17 cellular contexts compared by ENCODE assay signal in the genomic region with DNA sequence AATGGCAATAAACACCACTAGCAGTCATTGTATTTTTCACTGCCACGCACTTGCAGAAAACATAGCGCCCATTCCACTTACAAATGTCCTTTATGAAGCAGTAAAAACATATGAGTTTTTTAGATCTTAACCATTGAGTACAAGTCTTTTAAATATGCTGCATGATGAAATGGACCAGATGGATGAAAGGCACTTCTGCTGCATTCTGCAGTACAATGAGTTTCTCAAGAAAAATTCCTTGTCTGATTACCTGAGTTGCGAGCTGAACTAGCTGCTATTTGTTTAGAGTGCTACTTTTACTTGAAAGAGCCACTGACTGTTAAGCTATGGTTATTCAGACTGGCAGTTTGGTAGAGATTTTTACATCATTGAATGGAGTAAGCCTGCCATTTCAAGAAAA.
A peak's percentile ranks its signal among the peaks of the same experiment; 100 is the strongest.
DNase-seq lines count a peak whose midpoint lies in the region; ATAC-seq and TF ChIP-seq lines count a peak whose summit lies in the region.
"Had no signal": no experiment of that assay in that cellular context is flagged by ENCODE, and none has a peak within 500 bp of the region (broad histone marks: within the 10 kb centered on the region; RNA-seq: fewer than 3 reads in every experiment).

No MANE protein-coding gene starts in this region.

- TF ChIP-seq CTCF in fibroblast of villous mesenchyme (IDR thresholded peaks at IDR 0.05; ENCODE audit: insufficient read depth, low read depth, low read length): no peak

- ATAC-seq in HG02763 (IDR thresholded peaks at IDR 0.05; ENCODE audit: unreplicated experiment): no peak
- ATAC-seq in GM19463 (IDR thresholded peaks at IDR 0.05; ENCODE audit: unreplicated experiment): no peak
- ATAC-seq in HG02938 (IDR thresholded peaks at IDR 0.05; ENCODE audit: unreplicated experiment): no peak

- H3K4me3 ChIP-seq in fibroblast of villous mesenchyme (ENCODE audit: low read depth, low read length): no peak overlapping the region
- H3K4me3 ChIP-seq: BLaER1 had no signal

- DNase-seq in amniotic epithelial cell (ENCODE audit: low read depth) (peak; percentile 78), fibroblast of peridontal ligament (ENCODE audit: extremely low read depth) (peak; percentile 8), fibroblast of villous mesenchyme (ENCODE audit: low read depth) (peak; percentile 34)
- DNase-seq: 8988T; ACHN; BE2C; C1 segment of cervical spinal cord; Caco-2; Calu3; CD4-positive, alpha-beta memory T cell; CD4-positive, CD25-positive, alpha-beta regulatory T cell; DMS79 treated with DMSO at 0.1 percent for 48 hours; GF-D8 had no signal

Comparison
In these comparisons a context has a peak if more than half of its experiments do, and no peak if none do; other contexts are left out.
1. DNase-seq: peak in every context shown above with its lines; median percentile 78 in amniotic epithelial cell; 34 in fibroblast of villous mesenchyme; 8 in fibroblast of peridontal ligament.